23 cellular contexts compared by ENCODE assay signal in genomic region chr13:34437873-34438272, GRCh38.
"Had no signal": no experiment of that assay in that cellular context is flagged by ENCODE, and none has a peak within 500 bp of the region (broad histone marks: within the 10 kb centered on the region; RNA-seq: fewer than 3 reads in every experiment).

No MANE protein-coding gene starts in this region.

- ATAC-seq: effector memory CD8-positive, alpha-beta T cell; esophagus mucosa; left cardiac atrium; left lung; left ventricle myocardium superior; lower lobe of right lung; mucosa of descending colon had no signal

- H3K4me1 ChIP-seq: colonic mucosa, esophagus squamous epithelium, heart right ventricle, left lung, lower lobe of right lung had no signal

- H3K9me3 Mint-ChIP-seq: effector memory CD8-positive, alpha-beta T cell; endodermal cell had no signal

- H3K36me3 Mint-ChIP-seq: mesothelial cell of epicardium had no signal

- DNase-seq: cerebellar nuclear complex; colonic mucosa; cortex of kidney; effector CD8-positive, alpha-beta T cell; effector memory CD8-positive, alpha-beta T cell; endodermal cell; erythroblast; esophagus squamous epithelium; foreskin fibroblast; glutamatergic neuron; head of caudate nucleus; heart right ventricle; hippocampal formation; left cardiac atrium; left lung; left ventricle myocardium superior; lower lobe of right lung; mesenchymal stem cell; mucosa of descending colon had no signal

- H3K27ac Mint-ChIP-seq: dendritic cell treated with granulocyte-macrophage colony-stimulating factor and Interleukin-4, amounts not matched to agents 40 ng/mL and 50 ng/mL, for 4 days; effector memory CD8-positive, alpha-beta T cell; endodermal cell; mesothelial cell of epicardium had no signal

- H3K4me3 ChIP-seq: colonic mucosa, esophagus squamous epithelium, heart right ventricle, left lung, lower lobe of right lung, mucosa of descending colon had no signal

- H3K4me3 Mint-ChIP-seq: dendritic cell treated with granulocyte-macrophage colony-stimulating factor and Interleukin-4, amounts not matched to agents 40 ng/mL and 50 ng/mL, for 4 days; effector memory CD8-positive, alpha-beta T cell; endodermal cell; mesothelial cell of epicardium had no signal

- H3K4me1 Mint-ChIP-seq: endodermal cell, mesothelial cell of epicardium had no signal

- H3K36me3 ChIP-seq: colonic mucosa, esophagus squamous epithelium, heart right ventricle, left lung, lower lobe of right lung had no signal

- H3K27ac ChIP-seq: colonic mucosa, epithelial cell of prostate, heart right ventricle, left lung, lower lobe of right lung had no signal

- H3K27me3 Mint-ChIP-seq: dendritic cell treated with granulocyte-macrophage colony-stimulating factor and Interleukin-4, amounts not matched to agents 40 ng/mL and 50 ng/mL, for 4 days; effector memory CD8-positive, alpha-beta T cell had no signal

- H3K9me3 ChIP-seq: colonic mucosa, esophagus squamous epithelium, heart right ventricle, left lung, lower lobe of right lung, mucosa of descending colon had no signal

- H3K27me3 ChIP-seq: colonic mucosa, esophagus squamous epithelium, heart right ventricle, left lung had no signal
